In the genomic region with DNA sequence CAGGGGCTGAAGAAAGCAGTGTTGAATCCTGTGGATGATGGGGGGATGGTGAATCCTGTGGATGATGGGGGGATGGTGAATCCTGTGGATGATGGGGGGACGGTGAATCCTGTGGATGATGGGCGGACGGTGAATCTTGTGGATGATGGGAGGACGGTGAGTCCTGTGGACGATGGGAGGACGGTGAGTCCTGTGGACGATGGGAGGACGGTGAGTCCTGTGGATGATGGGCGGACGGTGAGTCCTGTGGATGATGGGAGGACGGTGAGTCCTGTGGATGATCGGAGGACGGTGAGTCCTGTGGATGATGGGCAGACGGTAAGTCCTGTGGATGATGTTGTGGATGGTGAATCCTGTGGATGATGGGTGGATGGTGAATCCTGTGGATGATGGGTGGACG, we compare ENCODE assay signal across 32 cellular contexts.
"Had no signal": no experiment of that assay in that cellular context is flagged by ENCODE, and none has a peak within 500 bp of the region (broad histone marks: within the 10 kb centered on the region; RNA-seq: fewer than 3 reads in every experiment).

No MANE protein-coding gene starts in this region.

- H3K27me3 ChIP-seq: adrenal gland, body of pancreas, colonic mucosa, dorsolateral prefrontal cortex had no signal

- H3K27ac Mint-ChIP-seq: activated B cell treated with CpG ODN at 0.5 μM for 24 hours; activated CD4-positive, alpha-beta memory T cell treated with anti-CD3 and anti-CD28 coated beads for 36 hours; activated CD4-positive, alpha-beta T cell treated with anti-CD3 and anti-CD28 coated beads for 36 hours; activated CD4-positive, alpha-beta T cell treated with anti-CD3 and anti-CD28 coated beads, Interleukin-2, amount 10 ng/mL, durations not matched to agents 24 days and 14 days; activated CD8-positive, alpha-beta memory T cell treated with anti-CD3 and anti-CD28 coated beads, Interleukin-2, amount 10 ng/mL, durations not matched to agents 7 days and 5 days; activated CD8-positive, alpha-beta T cell treated with anti-CD3 and anti-CD28 coated beads, Interleukin-2, amount 10 ng/mL, durations not matched to agents 7 days and 5 days; activated naive CD4-positive, alpha-beta T cell treated with anti-CD3 and anti-CD28 coated beads for 36 hours; activated naive CD4-positive, alpha-beta T cell treated with anti-CD3 and anti-CD28 coated beads, Interleukin-2, amount 50 U/mL, for 24 hours; activated naive CD8-positive, alpha-beta T cell treated with anti-CD3 and anti-CD28 coated beads for 36 hours; activated naive CD8-positive, alpha-beta T cell treated with anti-CD3 and anti-CD28 coated beads, Interleukin-2, amount 50 U/mL, for 24 hours; activated T-helper 1 cell treated with anti-CD3 and anti-CD28 coated beads, Interleukin-12 subunit alpha, Interleukin-12 subunit beta, Interleukin-2, Interleukin-4 antibody, amounts not matched to agents 30 ng/mL and 10 ng/mL and 1 ng/mL, durations not matched to agents 14 hours and 24 hours and 36 hours; activated T-helper 2 cell treated with anti-CD3 and anti-CD28 coated beads, Interferon-gamma antibody, Interleukin-2, Interleukin-4, amounts not matched to agents 10 μg/mL and 5 μg/mL and 100 μg/mL, durations not matched to agents 14 hours and 24 hours and 36 hours; endodermal cell; T-helper 17 cell; T-helper 2 cell treated with Interferon-gamma antibody and Interleukin-4, amounts not matched to agents 5 μg/mL and 100 μg/mL, for 36 hours had no signal

- H3K27ac ChIP-seq: adrenal gland, body of pancreas, cardiac muscle cell, colonic mucosa, WERI-Rb-1 had no signal

- DNase-seq: activated B cell treated with CpG ODN at 0.5 μM for 24 hours; activated CD4-positive, alpha-beta memory T cell treated with anti-CD3 and anti-CD28 coated beads for 36 hours; activated CD4-positive, alpha-beta T cell treated with anti-CD3 and anti-CD28 coated beads for 36 hours; activated CD4-positive, alpha-beta T cell treated with anti-CD3 and anti-CD28 coated beads, Interleukin-2, amount 10 ng/mL, durations not matched to agents 24 days and 14 days; activated CD8-positive, alpha-beta memory T cell treated with anti-CD3 and anti-CD28 coated beads, Interleukin-2, amount 10 ng/mL, durations not matched to agents 7 days and 5 days; activated CD8-positive, alpha-beta memory T cell treated with anti-CD3 and anti-CD28 coated beads, Interleukin-2, amount 50 U/mL, for 4 hours; activated CD8-positive, alpha-beta T cell treated with anti-CD3 and anti-CD28 coated beads, Interleukin-2, amount 10 ng/mL, durations not matched to agents 7 days and 5 days; activated effector memory CD4-positive, alpha-beta T cell treated with anti-CD3 and anti-CD28 coated beads, Interleukin-2, amount 50 U/mL, for 16 hours; activated naive CD4-positive, alpha-beta T cell treated with anti-CD3 and anti-CD28 coated beads for 36 hours; activated naive CD8-positive, alpha-beta T cell treated with anti-CD3 and anti-CD28 coated beads for 36 hours; activated naive CD8-positive, alpha-beta T cell treated with anti-CD3 and anti-CD28 coated beads, Interleukin-2, amount 50 U/mL, for 24 hours; activated T-cell treated with anti-CD3 and anti-CD28 coated beads, Interleukin-2, amount 50 U/mL, for 1 hour; activated T-cell treated with anti-CD3 and anti-CD28 coated beads, Interleukin-2, amount 50 U/mL, for 48 hours; adrenal gland; aorta; body of pancreas; central memory CD4-positive, alpha-beta T cell; colonic mucosa; dorsolateral prefrontal cortex; effector memory CD4-positive, alpha-beta T cell; endodermal cell; head of caudate nucleus; T-helper 1 cell; T-helper 17 cell; T1000; WERI-Rb-1 had no signal

- H3K9me3 ChIP-seq: body of pancreas, colonic mucosa had no signal

- H3K4me1 Mint-ChIP-seq: activated naive CD8-positive, alpha-beta T cell treated with anti-CD3 and anti-CD28 coated beads for 36 hours; endodermal cell had no signal

- H3K4me3 Mint-ChIP-seq: activated B cell treated with CpG ODN at 0.5 μM for 24 hours; activated CD4-positive, alpha-beta memory T cell treated with anti-CD3 and anti-CD28 coated beads for 36 hours; activated CD4-positive, alpha-beta T cell treated with anti-CD3 and anti-CD28 coated beads for 36 hours; activated CD4-positive, alpha-beta T cell treated with anti-CD3 and anti-CD28 coated beads, Interleukin-2, amount 10 ng/mL, durations not matched to agents 24 days and 14 days; activated CD8-positive, alpha-beta memory T cell treated with anti-CD3 and anti-CD28 coated beads, Interleukin-2, amount 10 ng/mL, durations not matched to agents 7 days and 5 days; activated CD8-positive, alpha-beta T cell treated with anti-CD3 and anti-CD28 coated beads, Interleukin-2, amount 10 ng/mL, durations not matched to agents 7 days and 5 days; activated naive CD4-positive, alpha-beta T cell treated with anti-CD3 and anti-CD28 coated beads for 36 hours; activated naive CD4-positive, alpha-beta T cell treated with anti-CD3 and anti-CD28 coated beads, Interleukin-2, amount 50 U/mL, for 24 hours; activated naive CD8-positive, alpha-beta T cell treated with anti-CD3 and anti-CD28 coated beads for 36 hours; activated naive CD8-positive, alpha-beta T cell treated with anti-CD3 and anti-CD28 coated beads, Interleukin-2, amount 50 U/mL, for 24 hours; activated T-helper 1 cell treated with anti-CD3 and anti-CD28 coated beads, Interleukin-12 subunit alpha, Interleukin-12 subunit beta, Interleukin-2, Interleukin-4 antibody, amounts not matched to agents 30 ng/mL and 10 ng/mL and 1 ng/mL, durations not matched to agents 14 hours and 24 hours and 36 hours; endodermal cell; T-helper 17 cell; T-helper 2 cell treated with Interferon-gamma antibody and Interleukin-4, amounts not matched to agents 5 μg/mL and 100 μg/mL, for 36 hours had no signal

- H3K9me3 Mint-ChIP-seq: activated CD4-positive, alpha-beta T cell treated with anti-CD3 and anti-CD28 coated beads, Interleukin-2, amount 10 ng/mL, durations not matched to agents 24 days and 14 days; activated naive CD4-positive, alpha-beta T cell treated with anti-CD3 and anti-CD28 coated beads for 36 hours; activated naive CD4-positive, alpha-beta T cell treated with anti-CD3 and anti-CD28 coated beads, Interleukin-2, amount 50 U/mL, for 24 hours; activated naive CD8-positive, alpha-beta T cell treated with anti-CD3 and anti-CD28 coated beads for 36 hours; activated naive CD8-positive, alpha-beta T cell treated with anti-CD3 and anti-CD28 coated beads, Interleukin-2, amount 50 U/mL, for 24 hours; activated T-helper 1 cell treated with anti-CD3 and anti-CD28 coated beads, Interleukin-12 subunit alpha, Interleukin-12 subunit beta, Interleukin-2, Interleukin-4 antibody, amounts not matched to agents 30 ng/mL and 10 ng/mL and 1 ng/mL, durations not matched to agents 14 hours and 24 hours and 36 hours; activated T-helper 2 cell treated with anti-CD3 and anti-CD28 coated beads, Interferon-gamma antibody, Interleukin-2, Interleukin-4, amounts not matched to agents 10 μg/mL and 5 μg/mL and 100 μg/mL, durations not matched to agents 14 hours and 24 hours and 36 hours; T-helper 2 cell treated with Interferon-gamma antibody and Interleukin-4, amounts not matched to agents 5 μg/mL and 100 μg/mL, for 36 hours had no signal

- H3K36me3 Mint-ChIP-seq: activated CD4-positive, alpha-beta memory T cell treated with anti-CD3 and anti-CD28 coated beads for 36 hours; activated CD8-positive, alpha-beta memory T cell treated with anti-CD3 and anti-CD28 coated beads, Interleukin-2, amount 10 ng/mL, durations not matched to agents 7 days and 5 days; activated naive CD4-positive, alpha-beta T cell treated with anti-CD3 and anti-CD28 coated beads, Interleukin-2, amount 50 U/mL, for 24 hours; activated naive CD8-positive, alpha-beta T cell treated with anti-CD3 and anti-CD28 coated beads for 36 hours had no signal

- H3K4me1 ChIP-seq: body of pancreas, colonic mucosa had no signal

- FAIRE-seq: frontal cortex had no signal
